17 cellular contexts compared by ENCODE assay signal in genomic region chr3:119437852-119438251, GRCh38. TPM values are rescaled to one million over a fixed set of nuclear protein-coding genes. Genes with fewer than 3 reads are reported as not detected.
DNase-seq lines count a peak whose midpoint lies in the region; ATAC-seq and TF ChIP-seq lines count a peak whose summit lies in the region.
"Had no signal": no experiment of that assay in that cellular context is flagged by ENCODE, and none has a peak within 500 bp of the region (broad histone marks: within the 10 kb centered on the region; RNA-seq: fewer than 3 reads in every experiment).

No MANE protein-coding gene starts in this region.

- ATAC-seq in central memory CD8-positive, alpha-beta T cell (replicated peaks; ENCODE audit: extremely low read depth, poor library complexity, severe bottlenecking) = peak; percentile 95
- no peak for ATAC-seq in HG03354 (IDR thresholded peaks at IDR 0.05; ENCODE audit: poor library complexity, severe bottlenecking, unreplicated experiment)

- no peak overlapping the region for H3K27ac ChIP-seq in CD8-positive, alpha-beta memory T cell (ENCODE audit: low read depth, low read length)
- H3K27ac ChIP-seq in endodermal cell (ENCODE audit: low read depth, low read length) = no peak overlapping the region

- H3K4me1 ChIP-seq in CD8-positive, alpha-beta memory T cell (ENCODE audit: insufficient read depth, low read length) = no peaks in the 10 kb centered on the region
- no peaks in the 10 kb centered on the region for H3K4me1 ChIP-seq in endodermal cell (ENCODE audit: control insufficient read depth, insufficient read depth, low read length)
- H3K4me1 ChIP-seq: HAP-1 had no signal

- H3K4me1 Mint-ChIP-seq in CD8-positive, alpha-beta memory T cell = peaks cover 21 to 30% (median 28%) of the 10 kb centered on the region in 3 donors
- peaks cover 26% of the 10 kb centered on the region for H3K4me1 Mint-ChIP-seq in central memory CD8-positive, alpha-beta T cell
- H3K4me1 Mint-ChIP-seq in immature natural killer cell = peaks cover 13 to 39% of the 10 kb centered on the region in 2 donors
- no peaks in the 10 kb centered on the region for H3K4me1 Mint-ChIP-seq in endodermal cell
- H3K4me1 Mint-ChIP-seq: CD4-positive, alpha-beta memory T cell had no signal

- H3K4me3 ChIP-seq in CD8-positive, alpha-beta memory T cell (ENCODE audit: low read length) = no peak overlapping the region
- H3K4me3 ChIP-seq in endodermal cell (ENCODE audit: low read length) = no peak overlapping the region
- H3K4me3 ChIP-seq: HAP-1 had no signal

- no peaks in the 10 kb centered on the region for H3K27me3 ChIP-seq in CD8-positive, alpha-beta memory T cell (ENCODE audit: insufficient read depth, low read length, poor library complexity, severe bottlenecking)
- no peaks in the 10 kb centered on the region for H3K27me3 ChIP-seq in endodermal cell (ENCODE audit: control insufficient read depth, insufficient read depth, low read length, poor library complexity, severe bottlenecking)

- H3K36me3 ChIP-seq in CD8-positive, alpha-beta memory T cell (ENCODE audit: insufficient read depth, low read length) = peaks cover 44% of the 10 kb centered on the region
- H3K36me3 ChIP-seq in endodermal cell (ENCODE audit: control insufficient read depth, insufficient read depth, low read length) = peaks cover 91% of the 10 kb centered on the region

- H3K9me3 Mint-ChIP-seq in CD8-positive, alpha-beta memory T cell = no peaks in the 10 kb centered on the region
- H3K9me3 Mint-ChIP-seq in central memory CD8-positive, alpha-beta T cell = no peaks in the 10 kb centered on the region
- H3K9me3 Mint-ChIP-seq in immature natural killer cell (no peaks in the 10 kb centered on the region), endodermal cell (no peaks in the 10 kb centered on the region)
- H3K9me3 Mint-ChIP-seq: HFFc6 had no signal

- 96% methylated on average over 3 to 6 of the region's 6 CpGs for WGBS in endodermal cell (ENCODE audit: insufficient coverage in 1 of 2, insufficient read length in 1 of 2), 2 experiments

- peak overlapping the region; percentile 21 to 86 (median 61) for H3K27ac Mint-ChIP-seq in CD8-positive, alpha-beta memory T cell
- no peak overlapping the region for H3K27ac Mint-ChIP-seq in central memory CD8-positive, alpha-beta T cell (ENCODE audit: low read depth)
- peak overlapping the region; percentile 16 to 81 (median 74) for H3K27ac Mint-ChIP-seq in immature natural killer cell
- no peak overlapping the region for H3K27ac Mint-ChIP-seq in endodermal cell
- H3K27ac Mint-ChIP-seq: HFFc6 had no signal

- POLR2A ChIA-PET in CD8-positive, alpha-beta memory T cell (lab: Charles Lee) = no interaction called here

- CTCF ChIA-PET in CD8-positive, alpha-beta memory T cell (lab: Charles Lee) = no interaction called here

- no peak overlapping the region for H3K9ac ChIP-seq in endodermal cell (ENCODE audit: extremely low read depth, low read length, poor library complexity, severe bottlenecking)

- no peak for TF ChIP-seq CTCF in endodermal cell (conservative IDR thresholded peaks at IDR 0.05)

- no peaks in the 10 kb centered on the region for H3K27me3 Mint-ChIP-seq in CD8-positive, alpha-beta memory T cell
- H3K27me3 Mint-ChIP-seq in central memory CD8-positive, alpha-beta T cell = no peaks in the 10 kb centered on the region
- no peaks in the 10 kb centered on the region for H3K27me3 Mint-ChIP-seq in immature natural killer cell (ENCODE audit: low read depth in 3 of 3)
- H3K27me3 Mint-ChIP-seq in endodermal cell (ENCODE audit: insufficient read depth) = no peaks in the 10 kb centered on the region
- H3K27me3 Mint-ChIP-seq: CD4-positive, alpha-beta memory T cell had no signal

- peak overlapping the region in 3 of 7 donors; percentile 12 to 24 (median 23) for H3K4me3 Mint-ChIP-seq in CD8-positive, alpha-beta memory T cell
- no peak overlapping the region for H3K4me3 Mint-ChIP-seq in central memory CD8-positive, alpha-beta T cell
- H3K4me3 Mint-ChIP-seq in immature natural killer cell (no peak overlapping the region), endodermal cell (no peak overlapping the region)
- H3K4me3 Mint-ChIP-seq: CD4-positive, alpha-beta memory T cell; HFFc6 had no signal

- H3K36me3 Mint-ChIP-seq in CD8-positive, alpha-beta memory T cell = peaks cover 46 to 80% (median 56%) of the 10 kb centered on the region in 3 donors
- H3K36me3 Mint-ChIP-seq in central memory CD8-positive, alpha-beta T cell (ENCODE audit: insufficient read depth) = peaks cover 47% of the 10 kb centered on the region
- H3K36me3 Mint-ChIP-seq in immature natural killer cell (peaks cover 42 to 65% (median 61%) of the 10 kb centered on the region in 3 donors), endodermal cell (ENCODE audit: low read depth) (peaks cover 78% of the 10 kb centered on the region)

- no peaks in the 10 kb centered on the region for H3K9me3 ChIP-seq in CD8-positive, alpha-beta memory T cell (ENCODE audit: low read length)
- peaks cover 14% of the 10 kb centered on the region for H3K9me3 ChIP-seq in endodermal cell (ENCODE audit: control insufficient read depth, low read length)
- H3K9me3 ChIP-seq: HAP-1 had no signal

- DNase-seq in CD8-positive, alpha-beta memory T cell = peak in 1 of 5 donors; percentile 36
- DNase-seq in OCI-M1 (lab: John Stamatoyannopoulos, UW) (peak; percentile 22), immature natural killer cell (peak in 2 of 3 donors; percentile 5 to 37), NK-92 (lab: John Stamatoyannopoulos, UW; ENCODE audit: unreplicated experiment) (no peak), endodermal cell (no peak), NCI-H1105 (lab: John Stamatoyannopoulos, UW) (no peak)
- no peak for DNase-seq in central memory CD8-positive, alpha-beta T cell (ENCODE audit: low spot score in 2 of 2)
- DNase-seq: C1 segment of cervical spinal cord; CD4-positive, alpha-beta memory T cell; DMS 273 treated with DMSO at 0.1 percent for 48 hours; DMS79; EL; GDM1; GOT3; HFFc6 had no signal

RNA-seq across cellular contexts. Expression of gene TMEM39A, which starts 25.6 kb away (rescaled TPM):
- total RNA-seq in CD8-positive, alpha-beta memory T cell = 10 to 100 TPM; 44.4 to 45.3 TPM
- 22.1 TPM for polyA plus RNA-seq in CD8-positive, alpha-beta memory T cell
- 10 to 100 TPM in 1 of 3 donors, 1 to 10 TPM in 2; 6.5 to 21.6 (median 8.7) TPM for polyA plus RNA-seq in immature natural killer cell
- 10 to 100 TPM; 62.3 to 81.8 TPM for total RNA-seq in endodermal cell
- polyA plus RNA-seq in endodermal cell (2013, experiment 1 of 2) = 37.0 TPM
- 39.3 TPM for polyA plus RNA-seq in endodermal cell (2013, experiment 2 of 2)

RNA-seq across cellular contexts. Expression of gene POGLUT1, which starts 30.9 kb away (rescaled TPM):
- 10 to 100 TPM; 26.9 to 29.6 TPM for total RNA-seq in CD8-positive, alpha-beta memory T cell
- 33.0 TPM for polyA plus RNA-seq in CD8-positive, alpha-beta memory T cell
- polyA plus RNA-seq in immature natural killer cell = 10 to 100 TPM; 33.8 to 57.7 (median 41.1) TPM
- total RNA-seq in endodermal cell = 10 to 100 TPM; 17.9 to 18.7 TPM
- 20.3 TPM for polyA plus RNA-seq in endodermal cell (2013, experiment 1 of 2)
- polyA plus RNA-seq in endodermal cell (2013, experiment 2 of 2) = 16.1 TPM

Comparison
In these comparisons a context has a peak if more than half of its experiments do, and no peak if none do; other contexts are left out.
1. DNase-seq: peak in OCI-M1 (single experiment) and immature natural killer cell (2 of 3); none in central memory CD8-positive, alpha-beta T cell (0 of 2), NK-92 (single experiment), endodermal cell (single experiment) and NCI-H1105 (single experiment).
2. H3K27ac Mint-ChIP-seq: peak in CD8-positive, alpha-beta memory T cell (8 of 8) and immature natural killer cell (6 of 6); none in central memory CD8-positive, alpha-beta T cell (single experiment) and endodermal cell (single experiment).